Comparison of ENCODE assay signal across 8 cellular contexts in genomic region chr7:42236266-42237161, GRCh38. TPM values are rescaled to one million over a fixed set of nuclear protein-coding genes. Genes with fewer than 3 reads are reported as not detected.
DNase-seq lines count a peak whose midpoint lies in the region; ATAC-seq, FAIRE-seq and TF ChIP-seq lines count a peak whose summit lies in the region.

No MANE protein-coding gene starts in this region.

- peaks cover 10 to 23% of the 10 kb centered on the region in 2 experiments; a peak in 2 of 4 replicates for H3K79me1 ChIP-seq in IMR-90 (ENCODE audit: low read depth in 1 of 2, low read length in 2 of 2)

- 0% methylated on average over 30 of the region's 112 CpGs; no CpG with 5 or more reads in 1 of the 2 experiments for WGBS in IMR-90 (ENCODE audit: extremely low coverage in 2 of 2, insufficient read length in 1 of 2), 2 experiments
- WGBS in small intestine, 3 donors = 1% methylated on average over 82 to 112 of the region's 112 CpGs

- peak overlapping the region; percentile 41; the same call in 1 of the 2 replicates for H2BK120ac ChIP-seq in IMR-90 (ENCODE audit: low read depth, low read length)

- POLR2A ChIA-PET in IMR-90 (lab: Charles Lee; ENCODE audit: unreplicated experiment) = no interaction called here

- peak overlapping the region; percentile 47 for H2BK5ac ChIP-seq in IMR-90 (ENCODE audit: low read depth, low read length, poor library complexity, severe bottlenecking)

- H3K4me1 ChIP-seq in IMR-90 (ENCODE audit: control insufficient read depth, insufficient read depth, low read length) (peaks cover 11% of the 10 kb centered on the region), small intestine (ENCODE audit: control insufficient read depth in 2 of 2, insufficient read depth in 1 of 2, low read depth in 1 of 2, low read length in 1 of 2) (no peaks in the 10 kb centered on the region)

- peak overlapping the region; percentile 73 for H4K91ac ChIP-seq in IMR-90 (ENCODE audit: insufficient read depth, low read depth, low read length)

- H3K36me3 ChIP-seq in IMR-90 (ENCODE audit: control insufficient read depth, insufficient read depth, low read length) = no peaks in the 10 kb centered on the region
- H3K36me3 ChIP-seq in brain microvascular endothelial cell (replicated peaks) = no peaks in the 10 kb centered on the region
- H3K36me3 ChIP-seq in small intestine (ENCODE audit: control insufficient read depth in 2 of 2, insufficient read depth in 2 of 2, low read length in 2 of 2) = no peaks in the 10 kb centered on the region

- H3K4me3 ChIP-seq in IMR-90 (ENCODE audit: insufficient read depth, low read depth, low read length) (peak overlapping the region; percentile 55), brain microvascular endothelial cell (ENCODE audit: low read depth, low read length) (peak overlapping the region; percentile 85), small intestine (ENCODE audit: low read depth in 1 of 2, low read length in 2 of 2) (peak overlapping the region; percentile 36 to 64)

- peak overlapping the region; percentile 88 for H3K27ac ChIP-seq in IMR-90 (ENCODE audit: insufficient read depth, low read length)
- peak overlapping the region; percentile 12 for H3K27ac ChIP-seq in brain microvascular endothelial cell
- peak overlapping the region in 1 of 2 donors; percentile 84 for H3K27ac ChIP-seq in small intestine (ENCODE audit: low read depth in 1 of 2, low read length in 1 of 2)

- peak overlapping the region; percentile 80; the same call in 1 of the 2 replicates for H3K14ac ChIP-seq in IMR-90 (replicated peaks; ENCODE audit: low read depth, low read length)

- dilution Hi-C loops in IMR-90 (cut with HindIII; ENCODE audit: low sequenced_read_pairs, unreplicated experiment) = no loop called here

- peak overlapping the region; percentile 56 for H3K4ac ChIP-seq in IMR-90 (ENCODE audit: low read depth, low read length)

- DNase-seq in CD14-positive monocyte (ENCODE audit: low spot score) = no peak
- DNase-seq in IMR-90 = peak; percentile 72
- DNase-seq in brain microvascular endothelial cell = peak; percentile 63
- peak; percentile 38 for DNase-seq in iPS-NIHi11 (ENCODE audit: low spot score)
- no peak for DNase-seq in small intestine
- DNase-seq in NCI-H1436 treated with DMSO at 0.1 percent for 48 hours (lab: John Stamatoyannopoulos, UW) = no peak
- no peak for DNase-seq in NOMO-1 treated with dmso at 0.1 percent for 144 hours (lab: John Stamatoyannopoulos, UW; ENCODE audit: unreplicated experiment)

- TF ChIP-seq POLR2A in IMR-90 (IDR thresholded peaks at IDR 0.05; ENCODE audit: low read depth, low read length) = no peak

- no peaks in the 10 kb centered on the region for H3K9me3 ChIP-seq in IMR-90 (ENCODE audit: control insufficient read depth, insufficient read depth, low read length)
- H3K9me3 ChIP-seq in small intestine (ENCODE audit: control insufficient read depth, low read depth) = no peaks in the 10 kb centered on the region

- peaks cover 0 to 4% of the 10 kb centered on the region in 2 donors for H3K36me3 Mint-ChIP-seq in CD14-positive monocyte

- H3K9ac ChIP-seq in IMR-90 (ENCODE audit: low read depth, low read length) = peak overlapping the region; percentile 83

- H2BK20ac ChIP-seq in IMR-90 (ENCODE audit: low read depth, low read length) = 0 out of 2 replicates have a peak overlapping the region, but pooled peaks have one; percentile 21

- H4K20me1 ChIP-seq in IMR-90 (ENCODE audit: insufficient read depth, low read length) = peaks cover 13% of the 10 kb centered on the region

- no peak overlapping the region for H2AK9ac ChIP-seq in IMR-90 (replicated peaks; ENCODE audit: low read depth, low read length, poor library complexity)

- H4K8ac ChIP-seq in IMR-90 (ENCODE audit: low read depth in 2 of 2, low read length in 2 of 2) = peak overlapping the region; percentile 54 to 81; a peak in 2 of 4 replicates

- peak overlapping the region; percentile 86 for H3K4me2 ChIP-seq in IMR-90 (ENCODE audit: low read depth, low read length)

- ATAC-seq in GM19463 (IDR thresholded peaks at IDR 0.05; ENCODE audit: unreplicated experiment) (peak; percentile 24), IMR-90 (ENCODE audit: low read depth) (peak; percentile 25)

- H3K23ac ChIP-seq in IMR-90 (ENCODE audit: low read depth, low read length) = peak overlapping the region; percentile 91; the same call in 1 of the 2 replicates

- intact Hi-C loops in CD14-positive monocyte (cut with micrococcal nuclease) = no loop called here
- intact Hi-C loops in IMR-90 (cut with micrococcal nuclease) = loop anchor here (2.0 to 5.0 kb wide), 5 partner anchors 84 to 596 kb away; no protein-coding TSS in a partner anchor

- no peaks in the 10 kb centered on the region for H3K27me3 ChIP-seq in IMR-90 (ENCODE audit: control insufficient read depth, insufficient read depth, low read length)
- no peaks in the 10 kb centered on the region for H3K27me3 ChIP-seq in brain microvascular endothelial cell (replicated peaks)
- peaks cover 7 to 14% of the 10 kb centered on the region in 2 donors for H3K27me3 ChIP-seq in small intestine (ENCODE audit: control insufficient read depth in 2 of 2, insufficient read depth in 2 of 2, low read length in 2 of 2)

- H3K4me3 Mint-ChIP-seq in CD14-positive monocyte = peak overlapping the region; percentile 70 to 96

- no peak overlapping the region for H2AK5ac ChIP-seq in IMR-90 (ENCODE audit: low read depth, low read length)

- FAIRE-seq in small intestine (lab: Jason Lieb, UNC) = no peak

- no peaks in the 10 kb centered on the region for H3K9me1 ChIP-seq in IMR-90 (ENCODE audit: insufficient read depth, low read length)

- peak overlapping the region; percentile 43 for H3K56ac ChIP-seq in IMR-90 (ENCODE audit: extremely low read depth, insufficient read depth, low read length)

- TF ChIP-seq RAD21 in IMR-90 (IDR thresholded peaks at IDR 0.05; ENCODE audit: low read length) = no peak

- no TSS peak for BruUV-seq in IMR-90 (replicated peaks; lab: Mats Ljungman, UMichigan)

- H3K4me1 Mint-ChIP-seq in CD14-positive monocyte = peaks cover 15% of the 10 kb centered on the region

- peaks cover 71 to 85% (median 76%) of the 10 kb centered on the region in 3 donors for H3K27me3 Mint-ChIP-seq in CD14-positive monocyte (ENCODE audit: low read depth in 3 of 3)

- peak overlapping the region; percentile 97 for H2AFZ ChIP-seq in IMR-90 (replicated peaks; ENCODE audit: low read length, poor library complexity)

- H3K18ac ChIP-seq in IMR-90 (ENCODE audit: low read depth, low read length) = peak overlapping the region; percentile 56

- CTCF ChIA-PET in IMR-90 (lab: Yijun Ruan, JAX) = no interaction called here

- H2BK15ac ChIP-seq in IMR-90 (ENCODE audit: low read depth, low read length) = no peak overlapping the region; the same call in 2 of the 3 replicates

- TF ChIP-seq CTCF in CD14-positive monocyte (IDR thresholded peaks at IDR 0.05) (no peak), IMR-90 (conservative IDR thresholded peaks at IDR 0.05; ENCODE audit: low read depth, low read length) (no peak), brain microvascular endothelial cell (IDR thresholded peaks at IDR 0.05; ENCODE audit: low read depth, low read length, missing control alignments) (no peak)

- 0 out of 2 replicates have a peak overlapping the region, but pooled peaks have one; percentile 18 for H4K5ac ChIP-seq in IMR-90 (ENCODE audit: low read depth, low read length)

- peaks cover 0 to 12% (median 6%) of the 10 kb centered on the region in 7 donors for H3K9me3 Mint-ChIP-seq in CD14-positive monocyte

- in situ Hi-C loops in IMR-90 (cut with MboI; ENCODE audit: low sequenced_read_pairs) (loop anchor here (25.0 kb wide), 1 partner anchor 249 kb away; no protein-coding TSS in a partner anchor), brain microvascular endothelial cell (cut with HindIII; ENCODE audit: low pct_ligation_motif_present, low sequenced_read_pairs) (loop anchor here (25.0 kb wide), 1 partner anchor 249 kb away; no protein-coding TSS in a partner anchor)

- H3K27ac Mint-ChIP-seq in CD14-positive monocyte = no peak overlapping the region

TF ChIP-seq in IMR-90, 13 proteins besides CTCF, POLR2A, EP300 and RAD21:
- TF ChIP-seq MXI1 (IDR thresholded peaks at IDR 0.05; ENCODE audit: borderline replicate concordance, low read depth, low read length) = peak; percentile 40; the same call in 1 of the 2 replicates
- no peak for TF ChIP-seq MAFK (IDR thresholded peaks at IDR 0.05; ENCODE audit: low read depth, low read length)
- 0 out of 2 replicates have a peak, but pooled peaks have one; percentile 20 for TF ChIP-seq CHD1 (IDR thresholded peaks at IDR 0.05; ENCODE audit: low read depth, low read length)
- peak; percentile 79; the same call in 1 of the 2 replicates for TF ChIP-seq MAZ (IDR thresholded peaks at IDR 0.05; ENCODE audit: borderline replicate concordance, low read depth, low read length)
TF ChIP-seq in IMR-90: peak in this region for 3.

RNA-seq across cellular contexts. Expression of gene GLI3, which starts 0.5 kb away (rescaled TPM):
- polyA plus RNA-seq in CD14-positive monocyte (not detected), IMR-90 (2012; rRNA removed) (3.9 TPM in 2 replicates), small intestine (1 to 10 TPM in 1 of 3 donors, under 1 TPM in 1, not detected in 1; 0.54 to 1.8 TPM)
- 1.3 and 1.7 TPM in 2 replicates for total RNA-seq in IMR-90 (2012; rRNA removed)
- 2.5 and 4.5 TPM in 2 replicates for polyA plus RNA-seq in IMR-90 (2012; cell fraction: cytosol; rRNA removed)
- 5.9 and 9.0 TPM in 2 replicates for polyA plus RNA-seq in IMR-90 (2012; cell fraction: nucleus; rRNA removed; ENCODE audit: low replicate concordance)

Comparison
In these comparisons a context has a peak if more than half of its experiments do, and no peak if none do; other contexts are left out.
1. DNase-seq: peak in IMR-90 (single experiment), brain microvascular endothelial cell (single experiment) and iPS-NIHi11 (single experiment); none in CD14-positive monocyte (single experiment), small intestine (single experiment), NCI-H1436 treated with DMSO at 0.1 percent for 48 hours (single experiment) and NOMO-1 treated with dmso at 0.1 percent for 144 hours (single experiment).
2. Peak in every context shown above with its lines, with median percentiles within 50 percentile points of each other: H3K4me3 ChIP-seq.